22 cellular contexts compared by ENCODE assay signal in genomic region chrX:55487143-55487542, GRCh38. TPM values are rescaled to one million over a fixed set of nuclear protein-coding genes. Genes with fewer than 3 reads are reported as not detected.
A peak's percentile ranks its signal among the peaks of the same experiment; 100 is the strongest.
DNase-seq lines count a peak whose midpoint lies in the region; ATAC-seq and TF ChIP-seq lines count a peak whose summit lies in the region.
"Had no signal": no experiment of that assay in that cellular context is flagged by ENCODE, and none has a peak within 500 bp of the region (broad histone marks: within the 10 kb centered on the region; RNA-seq: fewer than 3 reads in every experiment).

No MANE protein-coding gene starts in this region.

- ATAC-seq in Right ventricle myocardium inferior = no peak
- no peak for ATAC-seq in heart right ventricle
- ATAC-seq in GM21360 (IDR thresholded peaks at IDR 0.05; ENCODE audit: unreplicated experiment) = no peak
- ATAC-seq: activated CD4-positive, CD25-positive, alpha-beta regulatory T cell treated with anti-CD3 and anti-CD28 coated beads, Interleukin-2, amount 50 U/mL, for 24 hours; activated T-cell treated with anti-CD3 and anti-CD28 coated beads, Interleukin-2, amount 50 U/mL, for 4 hours; lower lobe of right lung had no signal

- no peaks in the 10 kb centered on the region for H3K27me3 ChIP-seq in heart right ventricle

- H3K4me3 ChIP-seq in heart right ventricle = no peak overlapping the region
- H3K4me3 ChIP-seq: HAP-1, lower lobe of right lung had no signal

- 95 to 96% methylated on average over 2 of the region's 2 CpGs for whole genome bisulfite sequencing in heart right ventricle, 2 donors

- intact Hi-C loops in Right ventricle myocardium inferior (cut with DNase I) = no loop called here
- intact Hi-C loops in heart right ventricle (cut with DNase I) = no loop called here
- intact Hi-C loops in activated T-helper 2 cell treated with anti-CD3 and anti-CD28 coated beads, Interferon-gamma antibody, Interleukin-2, Interleukin-4, amounts not matched to agents 10 μg/mL and 5 μg/mL and 100 μg/mL, durations not matched to agents 14 hours and 24 hours and 36 hours (cut with micrococcal nuclease) = no loop called here

- H3K9me3 ChIP-seq in heart right ventricle = no peaks in the 10 kb centered on the region
- H3K9me3 ChIP-seq: HAP-1, lower lobe of right lung, thoracic aorta had no signal

- peak; percentile 15 for DNase-seq in Right ventricle myocardium inferior (ENCODE audit: missing footprints)
- no peak for DNase-seq in heart right ventricle
- DNase-seq in activated T-helper 2 cell treated with anti-CD3 and anti-CD28 coated beads, Interferon-gamma antibody, Interleukin-2, Interleukin-4, amounts not matched to agents 10 μg/mL and 5 μg/mL and 100 μg/mL, durations not matched to agents 14 hours and 24 hours and 36 hours (ENCODE audit: low spot score) = no peak
- no peak for DNase-seq in type B pancreatic cell (ENCODE audit: extremely low spot score, unreplicated experiment)
- no peak for DNase-seq in NCI-H1092 treated with DMSO at 0.1 percent for 48 hours (lab: John Stamatoyannopoulos, UW)
- DNase-seq in EL = no peak
- DNase-seq: activated naive CD4-positive, alpha-beta T cell treated with anti-CD3 and anti-CD28 coated beads, Interleukin-2, amount 10 ng/mL, durations not matched to agents 7 days and 5 days; activated T-cell treated with anti-CD3 and anti-CD28 coated beads, Interleukin-2, amount 50 U/mL, for 4 hours; IMR-90; lower lobe of right lung; NCI-H1417; NCI-H2081; NCI-H82; small intestine; stimulated activated CD4-positive, alpha-beta T cell treated with anti-CD3 and anti-CD28 coated beads, Interleukin-2, amount 100 ng/mL, for 24 hours had no signal

- H3K36me3 Mint-ChIP-seq in activated T-helper 2 cell treated with anti-CD3 and anti-CD28 coated beads, Interferon-gamma antibody, Interleukin-2, Interleukin-4, amounts not matched to agents 10 μg/mL and 5 μg/mL and 100 μg/mL, durations not matched to agents 14 hours and 24 hours and 36 hours (ENCODE audit: low read depth) = peaks cover 5% of the 10 kb centered on the region
- H3K36me3 Mint-ChIP-seq in nephron (ENCODE audit: low read depth) (peaks cover 3% of the 10 kb centered on the region), type B pancreatic cell (peaks cover 8% of the 10 kb centered on the region)
- H3K36me3 Mint-ChIP-seq: activated naive CD4-positive, alpha-beta T cell treated with anti-CD3 and anti-CD28 coated beads, Interleukin-2, amount 10 ng/mL, durations not matched to agents 7 days and 5 days; CD14-positive monocyte had no signal

- H3K27ac ChIP-seq in heart right ventricle = no peak overlapping the region
- H3K27ac ChIP-seq: thoracic aorta had no signal

- H3K4me3 Mint-ChIP-seq in activated T-helper 2 cell treated with anti-CD3 and anti-CD28 coated beads, Interferon-gamma antibody, Interleukin-2, Interleukin-4, amounts not matched to agents 10 μg/mL and 5 μg/mL and 100 μg/mL, durations not matched to agents 14 hours and 24 hours and 36 hours (ENCODE audit: low read depth) = no peak overlapping the region
- H3K4me3 Mint-ChIP-seq in nephron = peak overlapping the region in 2 of 3 experiments; percentile 88 to 91
- H3K4me3 Mint-ChIP-seq in type B pancreatic cell = peak overlapping the region; percentile 84
- H3K4me3 Mint-ChIP-seq: CD14-positive monocyte had no signal

- H3K27me3 Mint-ChIP-seq in activated T-helper 2 cell treated with anti-CD3 and anti-CD28 coated beads, Interferon-gamma antibody, Interleukin-2, Interleukin-4, amounts not matched to agents 10 μg/mL and 5 μg/mL and 100 μg/mL, durations not matched to agents 14 hours and 24 hours and 36 hours (ENCODE audit: low read depth) = no peaks in the 10 kb centered on the region
- H3K27me3 Mint-ChIP-seq in nephron (ENCODE audit: low read depth) (no peaks in the 10 kb centered on the region), type B pancreatic cell (no peaks in the 10 kb centered on the region)
- H3K27me3 Mint-ChIP-seq: activated naive CD4-positive, alpha-beta T cell treated with anti-CD3 and anti-CD28 coated beads, Interleukin-2, amount 10 ng/mL, durations not matched to agents 7 days and 5 days had no signal

- H3K9me3 Mint-ChIP-seq in activated T-helper 2 cell treated with anti-CD3 and anti-CD28 coated beads, Interferon-gamma antibody, Interleukin-2, Interleukin-4, amounts not matched to agents 10 μg/mL and 5 μg/mL and 100 μg/mL, durations not matched to agents 14 hours and 24 hours and 36 hours = no peaks in the 10 kb centered on the region
- peaks cover 13% of the 10 kb centered on the region for H3K9me3 Mint-ChIP-seq in nephron
- no peaks in the 10 kb centered on the region for H3K9me3 Mint-ChIP-seq in type B pancreatic cell
- H3K9me3 Mint-ChIP-seq: activated naive CD4-positive, alpha-beta T cell treated with anti-CD3 and anti-CD28 coated beads, Interleukin-2, amount 10 ng/mL, durations not matched to agents 7 days and 5 days; activated T-cell treated with anti-CD3 and anti-CD28 coated beads, Interleukin-2, amount 50 U/mL, for 4 hours had no signal

- peak overlapping the region; percentile 12 for H3K27ac Mint-ChIP-seq in activated T-helper 2 cell treated with anti-CD3 and anti-CD28 coated beads, Interferon-gamma antibody, Interleukin-2, Interleukin-4, amounts not matched to agents 10 μg/mL and 5 μg/mL and 100 μg/mL, durations not matched to agents 14 hours and 24 hours and 36 hours
- peak overlapping the region; percentile 98 to 100 (median 99) for H3K27ac Mint-ChIP-seq in nephron
- H3K27ac Mint-ChIP-seq in type B pancreatic cell = peak overlapping the region; percentile 76
- H3K27ac Mint-ChIP-seq: CD14-positive monocyte had no signal

- no peaks in the 10 kb centered on the region for H3K36me3 ChIP-seq in heart right ventricle
- H3K36me3 ChIP-seq: HAP-1, lower lobe of right lung, thoracic aorta had no signal

- H3K4me1 Mint-ChIP-seq in activated T-helper 2 cell treated with anti-CD3 and anti-CD28 coated beads, Interferon-gamma antibody, Interleukin-2, Interleukin-4, amounts not matched to agents 10 μg/mL and 5 μg/mL and 100 μg/mL, durations not matched to agents 14 hours and 24 hours and 36 hours (ENCODE audit: low read depth) = peaks cover 9% of the 10 kb centered on the region
- peaks cover 17% of the 10 kb centered on the region for H3K4me1 Mint-ChIP-seq in nephron
- H3K4me1 Mint-ChIP-seq in type B pancreatic cell (ENCODE audit: unreplicated experiment) = peaks cover 6% of the 10 kb centered on the region

- peaks cover 0 to 11% (median 2%) of the 10 kb centered on the region in 9 donors for H3K4me1 ChIP-seq in heart right ventricle
- H3K4me1 ChIP-seq: lower lobe of right lung had no signal

- TF ChIP-seq CTCF in heart right ventricle (IDR thresholded peaks at IDR 0.05) = no peak
- TF ChIP-seq CTCF in nephron (IDR thresholded peaks at IDR 0.05; ENCODE audit: unreplicated experiment in 3 of 3) = no peak
- TF ChIP-seq CTCF in type B pancreatic cell (conservative IDR thresholded peaks at IDR 0.05) = no peak

RNA-seq across cellular contexts. Expression of gene USP51, which starts 2.5 kb away (rescaled TPM):
- total RNA-seq in Right ventricle myocardium inferior = 1.2 TPM
- 1 to 10 TPM; 1.5 to 4.9 (median 2.3) TPM for total RNA-seq in heart right ventricle
- under 1 TPM; 0.25 to 0.66 TPM for polyA plus RNA-seq in heart right ventricle
- total RNA-seq in activated T-helper 2 cell treated with anti-CD3 and anti-CD28 coated beads, Interferon-gamma antibody, Interleukin-2, Interleukin-4, amounts not matched to agents 10 μg/mL and 5 μg/mL and 100 μg/mL, durations not matched to agents 14 hours and 24 hours and 36 hours = 2.6 and 2.9 TPM in 2 replicates
- 3.5 and 8.9 TPM in 2 replicates for total RNA-seq in type B pancreatic cell (ENCODE audit: low replicate concordance)
- total RNA-seq: MCF 10A had no signal

RNA-seq across cellular contexts. Expression of gene MAGEH1, which starts 35.2 kb away (rescaled TPM):
- 11.1 TPM for total RNA-seq in Right ventricle myocardium inferior
- total RNA-seq in heart right ventricle = 10 to 100 TPM in 8 of 10 donors, 1 to 10 TPM in 2; 9.2 to 15.0 (median 11.8) TPM
- polyA plus RNA-seq in heart right ventricle = 10 to 100 TPM in 1 of 2 donors, 1 to 10 TPM in 1; 6.5 to 28.4 TPM
- total RNA-seq in activated T-helper 2 cell treated with anti-CD3 and anti-CD28 coated beads, Interferon-gamma antibody, Interleukin-2, Interleukin-4, amounts not matched to agents 10 μg/mL and 5 μg/mL and 100 μg/mL, durations not matched to agents 14 hours and 24 hours and 36 hours = 21.6 and 23.2 TPM in 2 replicates
- total RNA-seq in type B pancreatic cell (ENCODE audit: low replicate concordance) = 37.7 and 38.3 TPM in 2 replicates
- total RNA-seq: MCF 10A had no signal

Comparison
In these comparisons a context has a peak if more than half of its experiments do, and no peak if none do; other contexts are left out.
1. H3K27ac Mint-ChIP-seq: peak in every context shown above with its lines; median percentile 99 in nephron; 76 in type B pancreatic cell; 12 in activated T-helper 2 cell treated with anti-CD3 and anti-CD28 coated beads, Interferon-gamma antibody, Interleukin-2, Interleukin-4, amounts not matched to agents 10 μg/mL and 5 μg/mL and 100 μg/mL, durations not matched to agents 14 hours and 24 hours and 36 hours.